8 cellular contexts compared by ENCODE assay signal in the genomic region with DNA sequence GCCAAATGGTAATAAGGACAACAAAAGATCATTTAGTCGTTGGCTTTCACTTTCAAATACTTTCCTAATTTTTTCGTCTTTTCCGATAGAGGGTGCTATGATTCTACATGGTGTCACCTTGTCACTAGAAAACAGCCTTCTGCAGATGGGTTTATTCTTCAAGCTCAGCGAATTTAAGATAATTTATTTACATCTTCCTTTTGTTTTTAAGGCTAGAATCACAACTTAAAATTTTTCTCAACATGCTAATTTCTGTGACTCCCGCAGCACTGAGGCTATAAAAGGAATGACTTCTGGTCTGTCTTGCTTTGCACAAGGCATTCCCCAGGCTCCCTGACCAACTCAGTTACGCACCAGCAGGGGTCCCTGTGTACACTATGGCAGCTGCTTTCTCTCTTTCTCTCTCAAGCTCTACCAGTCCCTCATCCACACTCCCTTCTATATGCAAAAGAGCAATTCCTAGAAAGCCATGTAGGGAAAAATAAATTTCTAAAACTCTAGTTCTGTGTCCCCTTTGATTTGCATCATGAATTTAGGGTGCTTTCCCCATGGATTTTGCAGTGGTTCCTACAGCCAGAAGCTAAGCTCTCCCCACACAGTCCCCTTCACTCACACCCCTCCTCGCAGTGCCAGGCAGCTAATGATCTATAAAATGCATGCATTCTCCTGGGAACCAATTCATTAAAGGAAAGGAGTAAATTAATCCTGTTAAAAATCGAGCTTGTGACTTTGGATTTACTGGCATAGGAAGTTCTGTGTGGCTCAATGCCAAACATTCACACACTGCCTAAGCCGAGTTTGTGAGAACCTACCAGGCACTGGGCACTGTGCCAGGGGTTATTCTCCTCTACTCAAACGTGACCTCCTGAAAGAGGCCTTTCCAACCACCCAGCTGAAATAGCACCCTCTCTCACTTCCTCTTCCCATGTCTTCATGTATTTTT.
DNase-seq lines count a peak whose midpoint lies in the region; ATAC-seq and TF ChIP-seq lines count a peak whose summit lies in the region.

No MANE protein-coding gene starts in this region.

- H3K36me3 ChIP-seq in neuron (ENCODE audit: insufficient read depth, low read length), result no peaks in the 10 kb centered on the region

- peak; percentile 86 for ATAC-seq in GM21529 (IDR thresholded peaks at IDR 0.05; ENCODE audit: unreplicated experiment)

- H3K4me3 ChIP-seq in fibroblast of villous mesenchyme (ENCODE audit: low read depth, low read length) (no peak overlapping the region), neuron (ENCODE audit: low read length) (peak overlapping the region; percentile 22)

- TF ChIP-seq CTCF in fibroblast of villous mesenchyme (IDR thresholded peaks at IDR 0.05; ENCODE audit: insufficient read depth, low read depth, low read length), result peak; percentile 78

- no peaks in the 10 kb centered on the region for H3K27me3 ChIP-seq in neuron (ENCODE audit: insufficient read depth, low read length)

- no peak overlapping the region for H2AFZ ChIP-seq in neuron (ENCODE audit: low read depth, low read length)

- no peaks in the 10 kb centered on the region for H3K9me3 ChIP-seq in neuron (ENCODE audit: low read length)

- peaks cover 2% of the 10 kb centered on the region for H3K4me1 ChIP-seq in neuron (ENCODE audit: insufficient read depth, low read length)

- DNase-seq in EL, result peak; percentile 79
- DNase-seq in HT1080 (ENCODE audit: low read depth), result peak; percentile 66
- peak; percentile 77 for DNase-seq in NCI-H774 (lab: John Stamatoyannopoulos, UW)
- DNase-seq in activated T-cell treated with anti-CD3 and anti-CD28 coated beads, Interleukin-2, amount 50 U/mL, for 48 hours, result peak; percentile 45 to 49
- DNase-seq in fibroblast of villous mesenchyme (ENCODE audit: low read depth), result peak; percentile 84
- no peak for DNase-seq in activated CD4-positive, CD25-positive, alpha-beta regulatory T cell (lab: John Stamatoyannopoulos, UW)

Comparison
In these comparisons a context has a peak if more than half of its experiments do, and no peak if none do; other contexts are left out.
1. DNase-seq: peak in EL (single experiment), HT1080 (single experiment), NCI-H774 (single experiment), activated T-cell treated with anti-CD3 and anti-CD28 coated beads, Interleukin-2, amount 50 U/mL, for 48 hours (2 of 2) and fibroblast of villous mesenchyme (single experiment); none in activated CD4-positive, CD25-positive, alpha-beta regulatory T cell (0 of 4).